In genomic region chr22:24300522-24300921, GRCh38 we compare ENCODE assay signal across 5 cellular contexts. TPM values are rescaled to one million over a fixed set of nuclear protein-coding genes. Genes with fewer than 3 reads are reported as not detected.
"Had no signal": no experiment of that assay in that cellular context is flagged by ENCODE, and none has a peak within 500 bp of the region (broad histone marks: within the 10 kb centered on the region; RNA-seq: fewer than 3 reads in every experiment).

No MANE protein-coding gene starts in this region.

RNA-seq across cellular contexts. Expression of gene GGT5, which starts 55.6 kb away (rescaled TPM):
- total RNA-seq: activated B cell treated with CpG ODN at 0.5 μM for 24 hours; activated CD4-positive, alpha-beta memory T cell treated with anti-CD3 and anti-CD28 coated beads for 36 hours; activated naive CD4-positive, alpha-beta T cell treated with anti-CD3 and anti-CD28 coated beads for 36 hours; activated T-helper 1 cell treated with anti-CD3 and anti-CD28 coated beads, Interleukin-12 subunit alpha, Interleukin-12 subunit beta, Interleukin-2, Interleukin-4 antibody, amounts not matched to agents 30 ng/mL and 10 ng/mL and 1 ng/mL, durations not matched to agents 14 hours and 24 hours and 36 hours; NCI-H460 had no signal
